In the genomic region with DNA sequence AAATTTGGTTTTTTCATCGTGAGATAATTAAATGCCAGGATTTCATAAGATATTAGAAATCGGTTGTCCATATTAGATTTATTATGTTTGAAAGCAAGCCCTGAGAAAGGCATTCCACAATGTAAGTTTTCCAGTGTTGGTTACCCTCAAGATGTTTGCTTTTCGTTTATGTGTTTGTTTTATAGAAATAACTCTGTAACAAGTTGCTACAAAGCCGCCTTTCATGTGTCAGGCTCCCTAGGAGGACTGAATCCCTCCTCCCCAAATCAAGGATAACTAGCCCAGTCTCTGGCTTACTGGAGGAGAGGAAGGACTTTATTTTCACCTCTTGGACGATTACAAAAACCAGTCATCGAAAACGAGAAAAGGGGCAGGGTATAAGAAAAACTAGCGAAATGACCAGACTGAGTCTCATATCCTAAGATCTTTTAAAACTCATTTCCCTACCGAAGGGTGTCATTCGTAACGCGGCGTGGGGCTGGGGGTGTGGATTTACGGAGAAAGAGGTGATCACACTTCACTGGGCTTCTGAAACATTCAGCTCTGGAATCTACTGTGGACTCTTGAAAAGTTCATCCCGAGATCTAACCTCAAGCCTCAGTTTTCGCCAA, we compare ENCODE assay signal across 8 cellular contexts. TPM values are rescaled to one million over a fixed set of nuclear protein-coding genes. Genes with fewer than 3 reads are reported as not detected.
DNase-seq lines count a peak whose midpoint lies in the region; ATAC-seq, FAIRE-seq and TF ChIP-seq lines count a peak whose summit lies in the region.

No MANE protein-coding gene starts in this region.

- no peak; a peak in 1 of 4 replicates for TF ChIP-seq POLR2A in HepG2 (IDR thresholded peaks at IDR 0.05; ENCODE audit: insufficient read depth in 1 of 2, low read depth in 2 of 2, low read length in 2 of 2)

- peaks cover 0 to under 1% of the 10 kb centered on the region in 2 donors for H3K9me3 Mint-ChIP-seq in stimulated activated naive CD8-positive, alpha-beta T cell treated with anti-CD3 and anti-CD28 coated beads, Interleukin-15, amount 100 ng/mL, for 72 hours

- H3K4me1 Mint-ChIP-seq in stimulated activated naive CD8-positive, alpha-beta T cell treated with anti-CD3 and anti-CD28 coated beads, Interleukin-15, amount 100 ng/mL, for 72 hours: peaks cover 47% of the 10 kb centered on the region

- no peak for FAIRE-seq in HepG2 (lab: Jason Lieb, UNC)

- no peak for TF ChIP-seq CTCF in HepG2 (CRISPR knock-in tag; IDR thresholded peaks at IDR 0.05)

- TF ChIP-seq RAD21 in HepG2 (CRISPR knock-in tag; IDR thresholded peaks at IDR 0.05): no peak

- H2AFZ ChIP-seq in ACC112 (ENCODE audit: low read length, unreplicated experiment) (peak overlapping the region; percentile 97), HepG2 (ENCODE audit: low read length) (no peak overlapping the region)

- H3K9me3 ChIP-seq in adipocyte (ENCODE audit: control insufficient read depth, low read length): no peaks in the 10 kb centered on the region
- no peaks in the 10 kb centered on the region for H3K9me3 ChIP-seq in HepG2 (ENCODE audit: low read length)

- H3K79me2 ChIP-seq in ACC112 (ENCODE audit: control insufficient read depth, insufficient read depth, low read length, unreplicated experiment): peaks cover 49% of the 10 kb centered on the region
- peaks cover 93% of the 10 kb centered on the region for H3K79me2 ChIP-seq in HepG2 (ENCODE audit: insufficient read depth, low read length)

- CTCF ChIA-PET in HepG2 (lab: Yijun Ruan, JAX; ENCODE audit: low intra/inter-chr PET ratio, low total read pairs): no interaction called here

- peak overlapping the region; percentile 88 to 98 for H3K27ac Mint-ChIP-seq in stimulated activated naive CD8-positive, alpha-beta T cell treated with anti-CD3 and anti-CD28 coated beads, Interleukin-15, amount 100 ng/mL, for 72 hours

- H3K4me3 ChIP-seq in ACC112 (ENCODE audit: low read depth, low read length) (peak overlapping the region; percentile 87), adipocyte (ENCODE audit: low read length) (peak overlapping the region; percentile 99), HepG2 (replicated peaks in 1 of 3; ENCODE audit: insufficient read depth in 1 of 3, low read depth in 2 of 3, low read length in 3 of 3) (peak overlapping the region; percentile 74 to 94 (median 93))

- in situ Hi-C loops in HepG2 (cut with HindIII; ENCODE audit: extremely low pct_ligation_motif_present, low pct_unique_long_range_greater_than_20kb) (no loop called here), ACHN (cut with HindIII; ENCODE audit: low pct_ligation_motif_present, low pct_unique_long_range_greater_than_20kb, low sequenced_read_pairs) (no loop called here)

- peak overlapping the region; percentile 93 to 99 for H3K4me3 Mint-ChIP-seq in stimulated activated naive CD8-positive, alpha-beta T cell treated with anti-CD3 and anti-CD28 coated beads, Interleukin-15, amount 100 ng/mL, for 72 hours

- H3K9ac ChIP-seq in adipocyte (ENCODE audit: low read length): peak overlapping the region; percentile 94
- H3K9ac ChIP-seq in HepG2 (ENCODE audit: insufficient read depth, low read depth, low read length): peak overlapping the region; percentile 97

- intact Hi-C loops in HepG2 (cut with micrococcal nuclease; ENCODE audit: unreplicated experiment): loop anchor here (2.0 to 10.0 kb wide), 3 partner anchors 128 to 160 kb away; a partner anchor contains a TSS

- no peaks in the 10 kb centered on the region for H3K27me3 Mint-ChIP-seq in stimulated activated naive CD8-positive, alpha-beta T cell treated with anti-CD3 and anti-CD28 coated beads, Interleukin-15, amount 100 ng/mL, for 72 hours

- H3K4me2 ChIP-seq in HepG2 (ENCODE audit: low read depth, low read length): peak overlapping the region; percentile 83

- H3K27me3 ChIP-seq in ACC112 (ENCODE audit: insufficient read depth, low read length) (no peaks in the 10 kb centered on the region), adipocyte (replicated peaks; ENCODE audit: control insufficient read depth, insufficient read depth, low read length) (no peaks in the 10 kb centered on the region), HepG2 (ENCODE audit: control insufficient read depth in 1 of 2, insufficient read depth in 2 of 2, low read length in 2 of 2) (no peaks in the 10 kb centered on the region; a peak in 1 of 5 replicates)

- H3K4me1 ChIP-seq in ACC112 (ENCODE audit: control insufficient read depth, insufficient read depth, low read length, unreplicated experiment) (peaks cover 22% of the 10 kb centered on the region), adipocyte (ENCODE audit: control insufficient read depth, insufficient read depth, low read length) (peaks cover 42% of the 10 kb centered on the region), HepG2 (ENCODE audit: insufficient read depth, low read length) (peaks cover 54% of the 10 kb centered on the region)

- TF ChIP-seq EP300 in HepG2 (IDR thresholded peaks at IDR 0.05; ENCODE audit: low read depth in 2 of 2, low read length in 2 of 2): no peak; a peak in 1 of 4 replicates
- no peak for TF ChIP-seq EP300 in HepG2 (CRISPR knock-in tag; IDR thresholded peaks at IDR 0.05; ENCODE audit: borderline replicate concordance)

- 1% methylated on average over 16 of the region's 16 CpGs for WGBS in HepG2 (ENCODE audit: low lambda C conversion rate)

- H3K36me3 ChIP-seq in ACC112 (ENCODE audit: insufficient read depth, low read length): peaks cover 5% of the 10 kb centered on the region; the same call in 1 of the 2 replicates
- H3K36me3 ChIP-seq in adipocyte (ENCODE audit: control insufficient read depth, insufficient read depth, low read length, severe bottlenecking): no peaks in the 10 kb centered on the region
- peaks cover 2 to 32% of the 10 kb centered on the region in 2 experiments; a peak in 2 of 5 replicates for H3K36me3 ChIP-seq in HepG2 (replicated peaks in 1 of 2; ENCODE audit: control insufficient read depth in 1 of 2, insufficient read depth in 2 of 2, low read length in 2 of 2)

- BruUV-seq in HepG2 (replicated peaks; lab: Mats Ljungman, UMichigan): no TSS peak

- 0 out of 2 replicates have a peak overlapping the region, but pooled peaks have one; percentile 74 for H3K27ac ChIP-seq in ACC112 (ENCODE audit: low read depth, low read length)
- H3K27ac ChIP-seq in HepG2 (ENCODE audit: extremely low read length, insufficient read depth, low read length): peak overlapping the region; percentile 99

- peak; percentile 20 for DNase-seq in adipocyte (ENCODE audit: low read depth)
- peak; percentile 46 for DNase-seq in HepG2 (ENCODE audit: low spot score)
- DNase-seq in stimulated activated naive CD8-positive, alpha-beta T cell treated with anti-CD3 and anti-CD28 coated beads, Interleukin-15, amount 100 ng/mL, for 72 hours: peak in 1 of 2 donors; percentile 58
- no peak for DNase-seq in ACHN
- no peak for DNase-seq in anterior cingulate cortex (lab: John Stamatoyannopoulos, UW)

- ATAC-seq in GM18867 (IDR thresholded peaks at IDR 0.05; ENCODE audit: unreplicated experiment): peak; percentile 18
- ATAC-seq in HG03460 (IDR thresholded peaks at IDR 0.05; ENCODE audit: unreplicated experiment): peak; percentile 13
- no peak for ATAC-seq in HepG2
- ATAC-seq in stimulated activated naive CD8-positive, alpha-beta T cell treated with anti-CD3 and anti-CD28 coated beads, Interleukin-15, amount 100 ng/mL, for 72 hours: peak; percentile 52

- POLR2A ChIA-PET in HepG2 (lab: Yijun Ruan, JAX): interaction anchor here (0.8 to 2.9 kb wide), 4 partner anchors 10 to 161 kb away, joined by 3 to 20 read pairs (median 10); a partner anchor contains a TSS

- 0 out of 2 replicates have a peak, but pooled peaks cover 3% of the 10 kb centered on the region for H4K20me1 ChIP-seq in HepG2 (ENCODE audit: insufficient read depth, low read length)

RNA-seq across cellular contexts. Expression of a gene that starts 1.0 kb away (rescaled TPM):
- 63.1 and 75.9 TPM in 2 replicates for total RNA-seq in HepG2 (2016; rRNA removed; fragmentation: Illumina TruSeq; extraction: Trizol)
- 29.0 and 31.0 TPM in 2 replicates for total RNA-seq in HepG2 (2016; cell fraction: cytosol; rRNA removed; fragmentation: Illumina TruSeq; extraction: Trizol; ENCODE audit: low read depth)
- total RNA-seq in HepG2 (2016; cell fraction: insoluble cytoplasmic fraction; rRNA removed; fragmentation: Illumina TruSeq; extraction: Trizol): 61.3 and 73.7 TPM in 2 replicates
- 48.9 and 49.5 TPM in 2 replicates for total RNA-seq in HepG2 (2016; cell fraction: membrane; rRNA removed; fragmentation: Illumina TruSeq; extraction: Trizol)
- 75.5 and 79.5 TPM in 2 replicates for total RNA-seq in HepG2 (2016; cell fraction: nucleus; rRNA removed; fragmentation: Illumina TruSeq; extraction: Trizol)
- 42.1 and 47.9 TPM in 2 replicates for polyA plus RNA-seq in HepG2 (2011; rRNA removed)
- 38.1 and 43.8 TPM in 2 replicates for polyA plus RNA-seq in HepG2 (2011; cell fraction: cytosol; rRNA removed)
- 16.4 and 19.1 TPM in 2 replicates for polyA plus RNA-seq in HepG2 (2011; cell fraction: nucleus; rRNA removed)
- 27.3 and 33.4 TPM in 2 replicates for polyA plus RNA-seq in HepG2 (2012)
- 25.3 and 36.5 TPM in 2 replicates for polyA plus RNA-seq in HepG2 (2016; cell fraction: cytosol; fragmentation: Illumina TruSeq; extraction: Trizol; ENCODE audit: low read depth)
- 45.3 and 45.9 TPM in 2 replicates for polyA plus RNA-seq in HepG2 (2016; cell fraction: insoluble cytoplasmic fraction; fragmentation: Illumina TruSeq; extraction: Trizol; ENCODE audit: low read depth)
- 36.8 and 42.1 TPM in 2 replicates for polyA plus RNA-seq in HepG2 (2016; cell fraction: membrane; fragmentation: Illumina TruSeq; extraction: Trizol; ENCODE audit: low read depth)
- 48.0 and 48.4 TPM in 2 replicates for polyA plus RNA-seq in HepG2 (2016; cell fraction: nucleus; fragmentation: Illumina TruSeq; extraction: Trizol; ENCODE audit: insufficient read depth, low read depth)
- polyA minus RNA-seq in HepG2 (2011; rRNA and poly(A)+ RNA removed; ENCODE audit: low replicate concordance): 35.3 and 78.6 TPM in 2 replicates
- 29.3 and 30.9 TPM in 2 replicates for polyA minus RNA-seq in HepG2 (2011; cell fraction: cytosol; rRNA and poly(A)+ RNA removed)
- 93.1 and 98.1 TPM in 2 replicates for polyA minus RNA-seq in HepG2 (2011; cell fraction: nucleus; rRNA and poly(A)+ RNA removed)

RNA-seq across cellular contexts. Expression of a gene that starts 1.6 kb away (rescaled TPM):
- total RNA-seq in HepG2 (2016; rRNA removed; fragmentation: Illumina TruSeq; extraction: Trizol): 44.3 and 52.8 TPM in 2 replicates
- 7.9 and 9.1 TPM in 2 replicates for total RNA-seq in HepG2 (2016; cell fraction: cytosol; rRNA removed; fragmentation: Illumina TruSeq; extraction: Trizol; ENCODE audit: low read depth)
- 41.8 and 52.5 TPM in 2 replicates for total RNA-seq in HepG2 (2016; cell fraction: insoluble cytoplasmic fraction; rRNA removed; fragmentation: Illumina TruSeq; extraction: Trizol)
- total RNA-seq in HepG2 (2016; cell fraction: membrane; rRNA removed; fragmentation: Illumina TruSeq; extraction: Trizol): 15.6 and 18.7 TPM in 2 replicates
- total RNA-seq in HepG2 (2016; cell fraction: nucleus; rRNA removed; fragmentation: Illumina TruSeq; extraction: Trizol): 57.0 and 59.6 TPM in 2 replicates
- 33.1 and 41.4 TPM in 2 replicates for polyA plus RNA-seq in HepG2 (2011; rRNA removed)
- 18.5 and 21.5 TPM in 2 replicates for polyA plus RNA-seq in HepG2 (2011; cell fraction: cytosol; rRNA removed)
- 39.8 and 48.9 TPM in 2 replicates for polyA plus RNA-seq in HepG2 (2011; cell fraction: nucleus; rRNA removed)
- polyA plus RNA-seq in HepG2 (2012): 16.7 and 41.9 TPM in 2 replicates
- polyA plus RNA-seq in HepG2 (2016; cell fraction: cytosol; fragmentation: Illumina TruSeq; extraction: Trizol; ENCODE audit: low read depth): 2.6 and 3.6 TPM in 2 replicates
- polyA plus RNA-seq in HepG2 (2016; cell fraction: insoluble cytoplasmic fraction; fragmentation: Illumina TruSeq; extraction: Trizol; ENCODE audit: low read depth): 35.0 and 35.6 TPM in 2 replicates
- polyA plus RNA-seq in HepG2 (2016; cell fraction: membrane; fragmentation: Illumina TruSeq; extraction: Trizol; ENCODE audit: low read depth): 6.0 and 6.5 TPM in 2 replicates
- polyA plus RNA-seq in HepG2 (2016; cell fraction: nucleus; fragmentation: Illumina TruSeq; extraction: Trizol; ENCODE audit: insufficient read depth, low read depth): 38.1 and 42.1 TPM in 2 replicates
- polyA minus RNA-seq in HepG2 (2011; rRNA and poly(A)+ RNA removed; ENCODE audit: low replicate concordance): 1.4 and 19.1 TPM in 2 replicates
- polyA minus RNA-seq in HepG2 (2011; cell fraction: cytosol; rRNA and poly(A)+ RNA removed): 28.0 and 29.0 TPM in 2 replicates
- 188 and 197 TPM in 2 replicates for polyA minus RNA-seq in HepG2 (2011; cell fraction: nucleus; rRNA and poly(A)+ RNA removed)

RNA-seq across cellular contexts. Expression of a gene that starts 49.2 kb away (rescaled TPM):
- 20.9 and 22.9 TPM in 2 replicates for total RNA-seq in HepG2 (2016; rRNA removed; fragmentation: Illumina TruSeq; extraction: Trizol)
- total RNA-seq in HepG2 (2016; cell fraction: cytosol; rRNA removed; fragmentation: Illumina TruSeq; extraction: Trizol; ENCODE audit: low read depth): 37.0 and 39.1 TPM in 2 replicates
- 20.4 and 22.7 TPM in 2 replicates for total RNA-seq in HepG2 (2016; cell fraction: insoluble cytoplasmic fraction; rRNA removed; fragmentation: Illumina TruSeq; extraction: Trizol)
- 21.4 and 22.9 TPM in 2 replicates for total RNA-seq in HepG2 (2016; cell fraction: membrane; rRNA removed; fragmentation: Illumina TruSeq; extraction: Trizol)
- 22.7 and 30.0 TPM in 2 replicates for total RNA-seq in HepG2 (2016; cell fraction: nucleus; rRNA removed; fragmentation: Illumina TruSeq; extraction: Trizol)
- 9.6 and 9.8 TPM in 2 replicates for polyA plus RNA-seq in HepG2 (2011; rRNA removed)
- polyA plus RNA-seq in HepG2 (2011; cell fraction: cytosol; rRNA removed): 3.2 and 5.0 TPM in 2 replicates
- 9.8 and 14.1 TPM in 2 replicates for polyA plus RNA-seq in HepG2 (2011; cell fraction: nucleus; rRNA removed)
- 7.5 and 9.2 TPM in 2 replicates for polyA plus RNA-seq in HepG2 (2012)
- 8.4 and 10.5 TPM in 2 replicates for polyA plus RNA-seq in HepG2 (2016; cell fraction: cytosol; fragmentation: Illumina TruSeq; extraction: Trizol; ENCODE audit: low read depth)
- 17.9 and 18.6 TPM in 2 replicates for polyA plus RNA-seq in HepG2 (2016; cell fraction: insoluble cytoplasmic fraction; fragmentation: Illumina TruSeq; extraction: Trizol; ENCODE audit: low read depth)
- polyA plus RNA-seq in HepG2 (2016; cell fraction: membrane; fragmentation: Illumina TruSeq; extraction: Trizol; ENCODE audit: low read depth): 11.8 and 13.5 TPM in 2 replicates
- polyA plus RNA-seq in HepG2 (2016; cell fraction: nucleus; fragmentation: Illumina TruSeq; extraction: Trizol; ENCODE audit: insufficient read depth, low read depth): 34.4 and 34.6 TPM in 2 replicates
- polyA minus RNA-seq in HepG2 (2011; rRNA and poly(A)+ RNA removed; ENCODE audit: low replicate concordance): 8.9 and 9.9 TPM in 2 replicates
- 9.3 and 10.5 TPM in 2 replicates for polyA minus RNA-seq in HepG2 (2011; cell fraction: cytosol; rRNA and poly(A)+ RNA removed)
- 39.1 and 47.9 TPM in 2 replicates for polyA minus RNA-seq in HepG2 (2011; cell fraction: nucleus; rRNA and poly(A)+ RNA removed)

Comparison
In these comparisons a context has a peak if more than half of its experiments do, and no peak if none do; other contexts are left out.
1. DNase-seq: peak in adipocyte (single experiment) and HepG2 (single experiment); none in ACHN (single experiment) and anterior cingulate cortex (0 of 58).
2. Peak in every context shown above with its lines, with median percentiles within 50 percentile points of each other: H3K4me3 ChIP-seq.